In genomic region chr1:41587791-41588190, GRCh38 we compare ENCODE assay signal across 26 cellular contexts.
"Had no signal": no experiment of that assay in that cellular context is flagged by ENCODE, and none has a peak within 500 bp of the region (broad histone marks: within the 10 kb centered on the region; RNA-seq: fewer than 3 reads in every experiment).

No MANE protein-coding gene starts in this region.

- H3K4me1 Mint-ChIP-seq: neural progenitor cell had no signal

- H3K27me3 Mint-ChIP-seq: naive B cell; stimulated activated memory B cell treated with anti-CD40 and anti-IgM and Interleukin-4, amounts not matched to agents 10 μg/mL and 1 μg/mL and 100 μg/mL, for 72 hours; stimulated activated naive CD8-positive, alpha-beta T cell treated with anti-CD3 and anti-CD28 coated beads, Interleukin-15, amount 100 ng/mL, for 72 hours had no signal

- H3K4me3 Mint-ChIP-seq: naive B cell; natural killer cell; nephron progenitor cell; neural progenitor cell; stimulated activated memory B cell treated with anti-CD40 and anti-IgM and Interleukin-4, amounts not matched to agents 10 μg/mL and 1 μg/mL and 100 μg/mL, for 72 hours; stimulated activated naive CD8-positive, alpha-beta T cell treated with anti-CD3 and anti-CD28 coated beads, Interleukin-15, amount 100 ng/mL, for 72 hours had no signal

- H3K27ac Mint-ChIP-seq: natural killer cell; nephron progenitor cell; neural progenitor cell; progenitor cell of endocrine pancreas; stimulated activated memory B cell treated with anti-CD40 and anti-IgM and Interleukin-4, amounts not matched to agents 10 μg/mL and 1 μg/mL and 100 μg/mL, for 72 hours had no signal

- H3K36me3 Mint-ChIP-seq: natural killer cell, neural progenitor cell had no signal

- DNase-seq: heart left ventricle; kidney glomerular epithelial cell; left colon; left lung; lower lobe of right lung; mammary epithelial cell; mesenchymal stem cell; naive B cell; natural killer cell; nephron progenitor cell; occipital lobe; ovary; right lobe of liver; stimulated activated CD4-positive, alpha-beta T cell treated with anti-CD3 and anti-CD28 coated beads, Interleukin-1b, Interleukin-23, amount 100 ng/mL, for 48 hours; stimulated activated CD4-positive, alpha-beta T cell treated with anti-CD3 and anti-CD28 coated beads, Interleukin-2, amount 100 ng/mL, for 48 hours; stimulated activated CD4-positive, alpha-beta T cell treated with anti-CD3 and anti-CD28 coated beads, Interleukin-4, amount 100 ng/mL, for 4 hours; stimulated activated CD8-positive, alpha-beta memory T cell treated with anti-CD3 and anti-CD28 coated beads, Interleukin-4, amount 100 ng/mL, for 48 hours; stimulated activated naive CD4-positive, alpha-beta T cell treated with Interleukin-2 at 50 U/mL for 16 hours; stimulated activated naive CD8-positive, alpha-beta T cell treated with anti-CD3 and anti-CD28 coated beads, Interleukin-15, amount 100 ng/mL, for 72 hours; testis; thyroid gland; transverse colon; upper lobe of left lung had no signal

- H3K9me3 Mint-ChIP-seq: natural killer cell; nephron progenitor cell; neural progenitor cell; stimulated activated naive CD8-positive, alpha-beta T cell treated with anti-CD3 and anti-CD28 coated beads, Interleukin-15, amount 100 ng/mL, for 72 hours had no signal
